Comparison of ENCODE assay signal across 8 cellular contexts in genomic region chr6:87590417-87590880, GRCh38. TPM values are rescaled to one million over a fixed set of nuclear protein-coding genes. Genes with fewer than 3 reads are reported as not detected.
A peak's percentile ranks its signal among the peaks of the same experiment; 100 is the strongest.
DNase-seq lines count a peak whose midpoint lies in the region; ATAC-seq, FAIRE-seq and TF ChIP-seq lines count a peak whose summit lies in the region.

No MANE protein-coding gene starts in this region.

- no peak for TF ChIP-seq CTCF in A549 (IDR thresholded peaks at IDR 0.05)
- TF ChIP-seq CTCF in cardiac fibroblast (IDR thresholded peaks at IDR 0.05; ENCODE audit: low read depth, low read length), result no peak

- CTCF ChIA-PET in A549 (lab: Yijun Ruan, JAX), result no interaction called here

- WGBS in A549 (ENCODE audit: missing lambda C conversion rate), result 4% methylated on average over 11 of the region's 11 CpGs

- DNase-seq in A549 (ENCODE audit: low read depth in 1 of 2, low spot score in 1 of 2) (no peak), cardiac fibroblast (ENCODE audit: low read depth in 2 of 2) (no peak), DMS153 (lab: John Stamatoyannopoulos, UW) (no peak)
- DNase-seq in activated CD4-positive, CD25-positive, alpha-beta regulatory T cell treated with anti-CD3 and anti-CD28 coated beads, Interleukin-2, amount 50 U/mL, for 72 hours, result no peak
- no peak for DNase-seq in stimulated activated CD4-positive, alpha-beta T cell treated with anti-CD3 and anti-CD28 coated beads, Interleukin-4, amount 100 ng/mL, for 4 hours

- POLR2A ChIA-PET in A549 (lab: Yijun Ruan, JAX), result interaction anchor here (0.6 kb wide), 1 partner anchor 214 kb away, joined by 3 read pairs; no protein-coding TSS in a partner anchor

- H3K36me3 ChIP-seq in HUES6 (ENCODE audit: control insufficient read depth, insufficient read depth, low read length) (peaks cover 38% of the 10 kb centered on the region), mucosa of stomach (ENCODE audit: control insufficient read depth, insufficient read depth, low read length) (no peaks in the 10 kb centered on the region)

- TF ChIP-seq RAD21 in A549 (conservative IDR thresholded peaks at IDR 0.05 in 1 of 2, IDR thresholded peaks at IDR 0.05 in 1 of 2), result no peak

- no peak for ATAC-seq in A549
- no peak for ATAC-seq in HG03097 (IDR thresholded peaks at IDR 0.05; ENCODE audit: low FRiP score, unreplicated experiment)

- H3K27me3 ChIP-seq in HUES6 (ENCODE audit: control insufficient read depth, insufficient read depth, low read length), result no peaks in the 10 kb centered on the region
- H3K27me3 ChIP-seq in mucosa of stomach (ENCODE audit: control insufficient read depth, insufficient read depth, low read length), result no peaks in the 10 kb centered on the region

- H3K27ac ChIP-seq in A549, result peak overlapping the region; percentile 88 to 90
- peak overlapping the region; percentile 80 for H3K27ac ChIP-seq in HUES6 (ENCODE audit: low read depth, low read length)

- H3K4me3 ChIP-seq in A549 (peak overlapping the region; percentile 66), HUES6 (ENCODE audit: low read depth, low read length) (peak overlapping the region; percentile 89), cardiac fibroblast (replicated peaks in 1 of 2; ENCODE audit: low read depth in 2 of 2, low read length in 2 of 2) (peak overlapping the region; percentile 77 to 94), mucosa of stomach (ENCODE audit: low read length) (peak overlapping the region; percentile 99)

- no peak for TF ChIP-seq EP300 in A549 (IDR thresholded peaks at IDR 0.05)

- H3K9me3 ChIP-seq in A549 (no peaks in the 10 kb centered on the region), HUES6 (ENCODE audit: control insufficient read depth, insufficient read depth, low read depth, low read length) (no peaks in the 10 kb centered on the region), mucosa of stomach (ENCODE audit: control insufficient read depth, low read length) (no peaks in the 10 kb centered on the region)

- no peak for TF ChIP-seq POLR2A in A549 (IDR thresholded peaks at IDR 0.05; ENCODE audit: low read length)

- H3K4me1 ChIP-seq in A549, result peaks cover 19% of the 10 kb centered on the region; the same call in 2 of the 3 replicates
- H3K4me1 ChIP-seq in HUES6 (ENCODE audit: control insufficient read depth, insufficient read depth, low read length), result no peaks in the 10 kb centered on the region; the same call in 1 of the 2 replicates
- peaks cover 17% of the 10 kb centered on the region for H3K4me1 ChIP-seq in mucosa of stomach (ENCODE audit: control insufficient read depth, insufficient read depth, low read length)

- no peak for FAIRE-seq in A549 (lab: Jason Lieb, UNC)

- H3K9ac ChIP-seq in HUES6 (ENCODE audit: low read length) (peak overlapping the region; percentile 93), mucosa of stomach (ENCODE audit: low read length) (peak overlapping the region; percentile 97)

- H3K4me2 ChIP-seq in A549, result peak overlapping the region; percentile 82

TF ChIP-seq in A549, 52 proteins besides CTCF, POLR2A, EP300 and RAD21:
- TF ChIP-seq PBX3 (IDR thresholded peaks at IDR 0.05) (no peak), HDAC2 (IDR thresholded peaks at IDR 0.05) (no peak), MAFK (IDR thresholded peaks at IDR 0.05; ENCODE audit: partially characterized antibody) (no peak), ZC3H11A (IDR thresholded peaks at IDR 0.05) (no peak), CHD2 (IDR thresholded peaks at IDR 0.05; ENCODE audit: low read length, partially characterized antibody) (no peak), HOXB5 (CRISPR knock-in tag; IDR thresholded peaks at IDR 0.05) (no peak), RNF2 (IDR thresholded peaks at IDR 0.05; ENCODE audit: borderline replicate concordance, low read depth) (no peak), RARB (CRISPR knock-in tag; IDR thresholded peaks at IDR 0.05) (no peak), ATOH8 (CRISPR knock-in tag; IDR thresholded peaks at IDR 0.05; ENCODE audit: low read depth) (no peak), JUN (IDR thresholded peaks at IDR 0.05) (no peak)
TF ChIP-seq in A549: peak in this region for 0.

RNA-seq across cellular contexts. Expression of gene ORC3, which starts 0.5 kb away (rescaled TPM):
- polyA plus RNA-seq in A549 (2011; rRNA removed), result 48.3 and 50.1 TPM in 2 replicates
- 13.4 TPM in 2 replicates for polyA plus RNA-seq in A549 (2012; cell fraction: cytosol; rRNA removed)
- polyA plus RNA-seq in A549 (2012; cell fraction: nucleus; rRNA removed), result 7.0 and 8.4 TPM in 2 replicates
- 25.5 to 30.5 TPM (median 27.8 TPM) in 3 replicates for polyA plus RNA-seq in A549 (2017; fragmentation: RNase III; extraction: RNeasy Plus Mini Kit Qiagen cat#74134 plus additional on column Dnase treatment)
- polyA minus RNA-seq in A549 (2011; rRNA and poly(A)+ RNA removed), result 11.4 and 14.9 TPM in 2 replicates

RNA-seq across cellular contexts. Expression of gene RARS2, which starts 0.7 kb away (rescaled TPM):
- 11.3 and 14.6 TPM in 2 replicates for polyA plus RNA-seq in A549 (2011; rRNA removed)
- polyA plus RNA-seq in A549 (2012; cell fraction: cytosol; rRNA removed), result 3.9 and 4.7 TPM in 2 replicates
- polyA plus RNA-seq in A549 (2012; cell fraction: nucleus; rRNA removed), result 2.2 and 2.9 TPM in 2 replicates
- 23.7 to 25.3 TPM (median 25.2 TPM) in 3 replicates for polyA plus RNA-seq in A549 (2017; fragmentation: RNase III; extraction: RNeasy Plus Mini Kit Qiagen cat#74134 plus additional on column Dnase treatment)
- 5.1 and 5.6 TPM in 2 replicates for polyA minus RNA-seq in A549 (2011; rRNA and poly(A)+ RNA removed)
